8 cellular contexts compared by ENCODE assay signal in the genomic region with DNA sequence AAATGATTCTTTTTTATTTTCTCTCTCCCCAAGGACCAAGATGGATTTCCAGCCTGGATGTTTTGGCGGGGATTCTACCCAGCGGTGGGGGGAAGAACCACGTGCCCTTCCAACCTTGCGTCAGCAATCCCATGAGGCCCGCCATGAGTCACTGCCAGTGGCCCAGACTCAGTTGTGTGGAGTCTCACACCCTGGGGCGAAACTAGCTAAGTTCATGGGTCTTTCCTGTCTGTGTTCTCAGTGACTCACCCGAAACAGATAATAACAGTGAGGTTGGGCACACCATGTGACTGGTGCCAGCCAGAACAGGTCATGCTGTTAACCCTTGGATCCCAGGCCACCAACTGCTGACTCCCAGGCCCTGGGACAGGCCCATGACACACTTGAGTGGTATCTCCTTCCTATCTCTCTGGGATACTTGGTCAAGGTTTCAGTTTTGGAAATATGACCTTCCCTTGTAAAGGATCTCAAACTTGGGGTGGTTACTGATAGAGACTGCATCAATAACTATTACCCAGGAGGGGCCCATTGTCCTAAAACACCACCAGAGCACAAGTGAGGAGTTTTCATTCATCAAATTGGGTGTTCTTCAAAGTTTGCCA.
DNase-seq lines count a peak whose midpoint lies in the region; ATAC-seq and TF ChIP-seq lines count a peak whose summit lies in the region.

No MANE protein-coding gene starts in this region.

- no peaks in the 10 kb centered on the region for H3K4me1 ChIP-seq in psoas muscle

- no peaks in the 10 kb centered on the region for H3K27me3 Mint-ChIP-seq in chondrocyte (ENCODE audit: low read depth)

- no peaks in the 10 kb centered on the region for H3K27me3 ChIP-seq in psoas muscle (ENCODE audit: insufficient read depth in 3 of 3, low read length in 2 of 3)

- peaks cover 21% of the 10 kb centered on the region for H3K4me1 Mint-ChIP-seq in chondrocyte (ENCODE audit: low read depth)

- H3K27ac ChIP-seq in psoas muscle = no peak overlapping the region

- intact Hi-C loops in psoas muscle (cut with DNase I) = loop anchor here in 1 of 2 donors (10.0 kb wide), 1 partner anchor 155 kb away; no protein-coding TSS in a partner anchor

- no peaks in the 10 kb centered on the region for H3K9me3 ChIP-seq in psoas muscle

- H3K4me3 Mint-ChIP-seq in chondrocyte (ENCODE audit: unreplicated experiment) = no peak overlapping the region

- 55 to 78% (median 63%) methylated on average over 7 of the region's 7 CpGs for WGBS in psoas muscle, 3 donors

- H3K4me3 ChIP-seq in psoas muscle = no peak overlapping the region

- H3K27ac Mint-ChIP-seq in chondrocyte (ENCODE audit: unreplicated experiment) = peak overlapping the region; percentile 68

- no peaks in the 10 kb centered on the region for H3K36me3 ChIP-seq in psoas muscle (ENCODE audit: insufficient read depth in 1 of 2, low read depth in 1 of 2)

- ATAC-seq in HG03342 (IDR thresholded peaks at IDR 0.05; ENCODE audit: unreplicated experiment) = peak; percentile 84
- peak; percentile 42 to 79 (median 74) for ATAC-seq in psoas muscle

- no peaks in the 10 kb centered on the region for H3K36me3 Mint-ChIP-seq in chondrocyte (ENCODE audit: low read depth)

- peak; percentile 55 for DNase-seq in NK-92 treated with Interleukin-12 subunit alpha and Interleukin-12 subunit beta, amount 100 ng/mL, for 24 hours (lab: John Stamatoyannopoulos, UW)
- DNase-seq in NK-92 (lab: John Stamatoyannopoulos, UW; ENCODE audit: unreplicated experiment) (no peak), chondrocyte (ENCODE audit: low spot score) (no peak), psoas muscle (peak; percentile 79 to 91), DMS153 (lab: John Stamatoyannopoulos, UW) (no peak), mesenteric fat pad (ENCODE audit: low spot score) (no peak)
- DNase-seq in activated CD4-positive, alpha-beta T cell treated with anti-CD3 and anti-CD28 coated beads for 1 hour = peak; percentile 39

- no peaks in the 10 kb centered on the region for H3K9me3 Mint-ChIP-seq in chondrocyte (ENCODE audit: low read depth)

- TF ChIP-seq CTCF in chondrocyte (IDR thresholded peaks at IDR 0.05) (no peak), psoas muscle (IDR thresholded peaks at IDR 0.05) (no peak)

Comparison
In these comparisons a context has a peak if more than half of its experiments do, and no peak if none do; other contexts are left out.
1. DNase-seq: peak in NK-92 treated with Interleukin-12 subunit alpha and Interleukin-12 subunit beta, amount 100 ng/mL, for 24 hours (single experiment), activated CD4-positive, alpha-beta T cell treated with anti-CD3 and anti-CD28 coated beads for 1 hour (single experiment) and psoas muscle (2 of 2); none in NK-92 (single experiment), chondrocyte (single experiment), DMS153 (single experiment) and mesenteric fat pad (single experiment).